Comparison of ENCODE assay signal across 12 cellular contexts in the genomic region with DNA sequence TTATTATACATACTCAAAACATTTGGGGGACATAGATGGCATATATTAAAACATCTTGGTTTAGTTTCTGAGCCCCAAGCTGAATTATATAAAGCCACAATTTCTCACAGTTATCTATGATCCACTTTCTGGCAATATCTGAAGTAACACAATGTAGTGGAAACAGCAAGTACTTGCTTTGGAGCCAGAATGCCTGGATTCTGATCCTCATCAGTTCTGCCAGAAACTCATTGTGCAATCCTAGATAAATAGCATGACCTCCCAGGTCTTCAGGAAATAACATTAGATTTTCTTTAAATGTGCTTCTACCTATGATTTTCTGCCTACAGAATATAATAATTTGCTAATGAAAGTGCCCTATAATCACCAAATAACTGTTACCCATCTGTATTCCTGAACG.
"Had no signal": no experiment of that assay in that cellular context is flagged by ENCODE, and none has a peak within 500 bp of the region (broad histone marks: within the 10 kb centered on the region; RNA-seq: fewer than 3 reads in every experiment).

No MANE protein-coding gene starts in this region.

- DNase-seq: activated CD4-positive, alpha-beta T cell treated with anti-CD3 and anti-CD28 coated beads, Interleukin-2, amount 10 ng/mL, durations not matched to agents 24 days and 14 days; activated naive CD4-positive, alpha-beta T cell treated with anti-CD3 and anti-CD28 coated beads, Interleukin-2, amount 10 ng/mL, durations not matched to agents 7 days and 5 days; amniotic stem cell; dorsolateral prefrontal cortex; glutamatergic neuron; left colon; SHP77 treated with DMSO at 0.1 percent for 48 hours had no signal

- H3K9me3 ChIP-seq: tibial artery had no signal

- H3K27me3 ChIP-seq: dorsolateral prefrontal cortex, tibial artery had no signal

- H3K4me3 ChIP-seq: dorsolateral prefrontal cortex, smooth muscle cell, tibial artery had no signal

- H3K27ac ChIP-seq: dorsolateral prefrontal cortex, tibial artery had no signal

- H3K4me2 ChIP-seq: smooth muscle cell had no signal

- H3K36me3 ChIP-seq: tibial artery had no signal

- ATAC-seq: esophagus mucosa; left colon; stimulated activated effector memory CD8-positive, alpha-beta T cell treated with anti-CD3 and anti-CD28 coated beads, Interleukin-12 subunit alpha, Interleukin-12 subunit beta, amount 100 ng/mL, for 72 hours; WTC11 had no signal
